ENCODE assay signal across 18 cellular contexts in genomic region chr7:158266426-158266816, GRCh38.
"Had no signal": no experiment of that assay in that cellular context is flagged by ENCODE, and none has a peak within 500 bp of the region (broad histone marks: within the 10 kb centered on the region; RNA-seq: fewer than 3 reads in every experiment).

No MANE protein-coding gene starts in this region.

- H3K27me3 ChIP-seq: ascending aorta, brain microvascular endothelial cell, colonic mucosa, thyroid gland had no signal

- H3K4me3 ChIP-seq: ascending aorta, colonic mucosa, dorsolateral prefrontal cortex, thyroid gland had no signal

- H3K27ac ChIP-seq: ascending aorta, brain microvascular endothelial cell, colonic mucosa, dorsolateral prefrontal cortex, thyroid gland had no signal

- H3K9me3 Mint-ChIP-seq: activated T-cell treated with anti-CD3 and anti-CD28 coated beads, Interleukin-2, amount 50 U/mL, for 72 hours; neural crest cell had no signal

- H3K27ac Mint-ChIP-seq: activated T-cell treated with anti-CD3 and anti-CD28 coated beads, Interleukin-2, amount 50 U/mL, for 72 hours; progenitor cell of endocrine pancreas had no signal

- H3K4me3 Mint-ChIP-seq: activated T-cell treated with anti-CD3 and anti-CD28 coated beads, Interleukin-2, amount 50 U/mL, for 72 hours; neural crest cell had no signal

- H3K4me1 ChIP-seq: ascending aorta, colonic mucosa, thyroid gland had no signal

- H3K36me3 ChIP-seq: ascending aorta, brain microvascular endothelial cell, colonic mucosa, thyroid gland had no signal

- H3K9me3 ChIP-seq: ascending aorta, colonic mucosa, thyroid gland had no signal

- ATAC-seq: activated T-cell treated with anti-CD3 and anti-CD28 coated beads, Interleukin-2, amount 50 U/mL, for 72 hours; left lobe of liver had no signal

- H3K27me3 Mint-ChIP-seq: progenitor cell of endocrine pancreas had no signal

- H3K4me1 Mint-ChIP-seq: neural crest cell had no signal

- DNase-seq: activated CD4-positive, alpha-beta T cell treated with anti-CD3 and anti-CD28 coated beads for 4 hours; activated CD4-positive, alpha-beta T cell treated with anti-CD3 and anti-CD28 coated beads, Interleukin-2, amount 50 U/mL, for 48 hours; activated CD4-positive, CD25-positive, alpha-beta regulatory T cell; activated naive CD4-positive, alpha-beta T cell treated with anti-CD3 and anti-CD28 coated beads, Interleukin-2, amount 50 U/mL, for 16 hours; activated T-cell treated with anti-CD3 and anti-CD28 coated beads, Interleukin-2, amount 50 U/mL, for 72 hours; brain microvascular endothelial cell; central memory CD4-positive, alpha-beta T cell; retina; stimulated activated CD4-positive, alpha-beta T cell treated with anti-CD3 and anti-CD28 coated beads, Interleukin-4, amount 100 ng/mL, for 24 hours; stimulated activated naive CD4-positive, alpha-beta T cell treated with Interleukin-2 at 50 U/mL for 16 hours; T-helper 9 cell; thyroid gland had no signal
